In genomic region chr6:6584310-6585002, GRCh38 we compare ENCODE assay signal across 13 cellular contexts. TPM values are rescaled to one million over a fixed set of nuclear protein-coding genes. Genes with fewer than 3 reads are reported as not detected.
DNase-seq lines count a peak whose midpoint lies in the region; ATAC-seq and TF ChIP-seq lines count a peak whose summit lies in the region.
"Had no signal": no experiment of that assay in that cellular context is flagged by ENCODE, and none has a peak within 500 bp of the region (broad histone marks: within the 10 kb centered on the region; RNA-seq: fewer than 3 reads in every experiment).

No MANE protein-coding gene starts in this region.

- H3K4me1 Mint-ChIP-seq in activated naive CD8-positive, alpha-beta T cell treated with anti-CD3 and anti-CD28 coated beads, Interleukin-2, amount 10 ng/mL, durations not matched to agents 7 days and 5 days, result peaks cover 50% of the 10 kb centered on the region
- H3K4me1 Mint-ChIP-seq in effector memory CD8-positive, alpha-beta T cell (ENCODE audit: low read depth in 2 of 2), result peaks cover 4% of the 10 kb centered on the region in 2 donors

- no peaks in the 10 kb centered on the region for H4K20me1 ChIP-seq in KMS-11 (ENCODE audit: insufficient read depth)

- peaks cover 21% of the 10 kb centered on the region for H3K36me3 Mint-ChIP-seq in activated naive CD8-positive, alpha-beta T cell treated with anti-CD3 and anti-CD28 coated beads, Interleukin-2, amount 10 ng/mL, durations not matched to agents 7 days and 5 days
- H3K36me3 Mint-ChIP-seq in effector memory CD8-positive, alpha-beta T cell (ENCODE audit: insufficient read depth), result no peaks in the 10 kb centered on the region
- H3K36me3 Mint-ChIP-seq: stimulated activated effector memory CD8-positive, alpha-beta T cell treated with anti-CD3 and anti-CD28 coated beads, Interleukin-12 subunit alpha, Interleukin-12 subunit beta, amount 100 ng/mL, for 72 hours had no signal

- H3K4me3 Mint-ChIP-seq in activated naive CD8-positive, alpha-beta T cell treated with anti-CD3 and anti-CD28 coated beads, Interleukin-2, amount 10 ng/mL, durations not matched to agents 7 days and 5 days, result peak overlapping the region; percentile 3
- H3K4me3 Mint-ChIP-seq in effector memory CD8-positive, alpha-beta T cell, result no peak overlapping the region
- H3K4me3 Mint-ChIP-seq: stimulated activated effector memory CD8-positive, alpha-beta T cell treated with anti-CD3 and anti-CD28 coated beads, Interleukin-12 subunit alpha, Interleukin-12 subunit beta, amount 100 ng/mL, for 72 hours had no signal

- H3K9ac ChIP-seq in KMS-11, result no peak overlapping the region

- H3K4me2 ChIP-seq in KMS-11, result no peak overlapping the region

- no peaks in the 10 kb centered on the region for H3K4me1 ChIP-seq in KMS-11 (ENCODE audit: low read depth, poor library complexity, severe bottlenecking)
- H3K4me1 ChIP-seq: HAP-1 had no signal

- peak; percentile 41 for TF ChIP-seq CTCF in GM10248 (IDR thresholded peaks at IDR 0.05; ENCODE audit: control extremely low read depth, extremely low read depth, low read depth, missing control alignments)
- TF ChIP-seq CTCF in KMS-11 (conservative IDR thresholded peaks at IDR 0.05; ENCODE audit: low read depth, low read length), result no peak

- ATAC-seq in GM18867 (IDR thresholded peaks at IDR 0.05; ENCODE audit: unreplicated experiment) (peak; percentile 20), left cardiac atrium (no peak)
- peak; percentile 8 for ATAC-seq in activated naive CD8-positive, alpha-beta T cell treated with anti-CD3 and anti-CD28 coated beads, Interleukin-2, amount 10 ng/mL, durations not matched to agents 7 days and 5 days (ENCODE audit: low read depth)
- ATAC-seq in effector memory CD8-positive, alpha-beta T cell (replicated peaks), result no peak
- ATAC-seq: stimulated activated effector memory CD8-positive, alpha-beta T cell treated with anti-CD3 and anti-CD28 coated beads, Interleukin-12 subunit alpha, Interleukin-12 subunit beta, amount 100 ng/mL, for 72 hours had no signal

- no peak overlapping the region for H3K27ac ChIP-seq in KMS-11

- no peaks in the 10 kb centered on the region for H3K27me3 Mint-ChIP-seq in activated naive CD8-positive, alpha-beta T cell treated with anti-CD3 and anti-CD28 coated beads, Interleukin-2, amount 10 ng/mL, durations not matched to agents 7 days and 5 days
- peaks cover 6 to 29% of the 10 kb centered on the region in 2 donors for H3K27me3 Mint-ChIP-seq in effector memory CD8-positive, alpha-beta T cell

- no peaks in the 10 kb centered on the region for H3K36me3 ChIP-seq in KMS-11 (ENCODE audit: insufficient read depth)
- H3K36me3 ChIP-seq: HAP-1 had no signal

- peak overlapping the region; percentile 72 for H3K27ac Mint-ChIP-seq in activated naive CD8-positive, alpha-beta T cell treated with anti-CD3 and anti-CD28 coated beads, Interleukin-2, amount 10 ng/mL, durations not matched to agents 7 days and 5 days
- no peak overlapping the region for H3K27ac Mint-ChIP-seq in effector memory CD8-positive, alpha-beta T cell
- H3K27ac Mint-ChIP-seq: stimulated activated effector memory CD8-positive, alpha-beta T cell treated with anti-CD3 and anti-CD28 coated beads, Interleukin-12 subunit alpha, Interleukin-12 subunit beta, amount 100 ng/mL, for 72 hours had no signal

- no peaks in the 10 kb centered on the region for H3K79me2 ChIP-seq in KMS-11 (ENCODE audit: insufficient read depth, low read depth)

- 0 out of 2 replicates have a peak overlapping the region, but pooled peaks have one; percentile 45 for H2AFZ ChIP-seq in KMS-11 (ENCODE audit: low read depth)

- POLR2A ChIA-PET in GM10248 (lab: Yijun Ruan, JAX), result no interaction called here
- POLR2A ChIA-PET in activated naive CD8-positive, alpha-beta T cell treated with anti-CD3 and anti-CD28 coated beads, Interleukin-2, amount 10 ng/mL, durations not matched to agents 7 days and 5 days (lab: Charles Lee), result interaction anchor here (0.8 to 1.5 kb wide), 2 partner anchors 10 to 26 kb away, joined by 3 read pairs; no protein-coding TSS in a partner anchor

- H3K9me3 Mint-ChIP-seq in activated naive CD8-positive, alpha-beta T cell treated with anti-CD3 and anti-CD28 coated beads, Interleukin-2, amount 10 ng/mL, durations not matched to agents 7 days and 5 days, result peaks cover 20% of the 10 kb centered on the region
- peaks cover 0 to 6% of the 10 kb centered on the region in 2 donors for H3K9me3 Mint-ChIP-seq in effector memory CD8-positive, alpha-beta T cell

- no peaks in the 10 kb centered on the region for H3K27me3 ChIP-seq in KMS-11 (ENCODE audit: insufficient read depth, low read depth)

- intact Hi-C loops in left cardiac atrium (cut with DNase I), result no loop called here

- no peak for DNase-seq in GM10248 (ENCODE audit: extremely low spot score)
- DNase-seq in activated naive CD8-positive, alpha-beta T cell treated with anti-CD3 and anti-CD28 coated beads, Interleukin-2, amount 10 ng/mL, durations not matched to agents 7 days and 5 days, result no peak
- DNase-seq in effector memory CD8-positive, alpha-beta T cell, result no peak
- no peak for DNase-seq in cerebellar nuclear complex (lab: John Stamatoyannopoulos, UW)
- DNase-seq in NCI-H2081 treated with DMSO at 0.1 percent for 48 hours (lab: John Stamatoyannopoulos, UW), result no peak
- DNase-seq in left cardiac atrium, result no peak
- DNase-seq: aorta, glutamatergic neuron, NCI-H524 treated with DMSO at 0.1 percent for 48 hours had no signal

- CTCF ChIA-PET in GM10248 (lab: Yijun Ruan, JAX), result interaction anchor here (0.8 to 1.9 kb wide), 6 partner anchors 10 to 37 kb away, joined by 3 to 8 read pairs (median 4); no protein-coding TSS in a partner anchor

- H3K4me3 ChIP-seq in KMS-11 (IDR thresholded peaks at IDR 0.05; ENCODE audit: insufficient read depth, low read depth, low read length), result no peak overlapping the region
- H3K4me3 ChIP-seq: HAP-1 had no signal

RNA-seq across cellular contexts. Expression of gene LY86, which starts 4.1 kb away (rescaled TPM):
- 1 to 10 TPM; 5.5 to 5.7 TPM for total RNA-seq in activated naive CD8-positive, alpha-beta T cell treated with anti-CD3 and anti-CD28 coated beads, Interleukin-2, amount 10 ng/mL, durations not matched to agents 7 days and 5 days
- 1 to 10 TPM; 1.9 to 2.4 TPM for total RNA-seq in left cardiac atrium

Comparison
In these comparisons a context has a peak if more than half of its experiments do, and no peak if none do; other contexts are left out.
1. ATAC-seq: peak in GM18867 (single experiment) and activated naive CD8-positive, alpha-beta T cell treated with anti-CD3 and anti-CD28 coated beads, Interleukin-2, amount 10 ng/mL, durations not matched to agents 7 days and 5 days (single experiment); none in effector memory CD8-positive, alpha-beta T cell (single experiment) and left cardiac atrium (0 of 2).